In genomic region chr2:70190413-70191243, GRCh38 we compare ENCODE assay signal across 8 cellular contexts. TPM values are rescaled to one million over a fixed set of nuclear protein-coding genes. Genes with fewer than 3 reads are reported as not detected.
DNase-seq lines count a peak whose midpoint lies in the region; ATAC-seq, FAIRE-seq and TF ChIP-seq lines count a peak whose summit lies in the region.

C2orf42 (minus strand) TSS chr2:70191019; CDS start chr2:70181985, 9,034 bp downstream.

- H3K27ac Mint-ChIP-seq in activated T-cell treated with anti-CD3 and anti-CD28 coated beads, Interleukin-2, amount 50 U/mL, for 72 hours, result peak within 1 kb of the TSS; percentile 100

- peaks cover 27% of the 10 kb centered on the region for H3K4me1 Mint-ChIP-seq in activated T-cell treated with anti-CD3 and anti-CD28 coated beads, Interleukin-2, amount 50 U/mL, for 72 hours (ENCODE audit: low read depth)

- H3K27me3 Mint-ChIP-seq in activated T-cell treated with anti-CD3 and anti-CD28 coated beads, Interleukin-2, amount 50 U/mL, for 72 hours (ENCODE audit: low read depth), result no peaks in the 10 kb centered on the region

- no peaks in the 10 kb centered on the region for H3K27me3 ChIP-seq in DND-41 (ENCODE audit: insufficient read depth, low read length, poor library complexity)
- no peaks in the 10 kb centered on the region for H3K27me3 ChIP-seq in esophagus muscularis mucosa

- peak within 1 kb of the TSS; percentile 37 to 66 for H3K4me3 ChIP-seq in DND-41 (ENCODE audit: low read depth in 1 of 2, low read length in 2 of 2)
- H3K4me3 ChIP-seq in esophagus muscularis mucosa, result peak within 1 kb of the TSS; percentile 70 to 80 (median 76)

- 1% methylated on average over 14 of the region's 61 CpGs for WGBS in esophagus muscularis mucosa

- peak; percentile 74 for FAIRE-seq in RCC 7860 (lab: Jason Lieb, UNC)

- peaks cover 24% of the 10 kb centered on the region for H3K4me1 ChIP-seq in DND-41 (ENCODE audit: insufficient read depth, low read length)
- peaks cover 8 to 16% (median 12%) of the 10 kb centered on the region in 4 donors for H3K4me1 ChIP-seq in esophagus muscularis mucosa

- H2AFZ ChIP-seq in DND-41 (ENCODE audit: low read depth, low read length), result peak within 1 kb of the TSS; percentile 81

- no peaks in the 10 kb centered on the region for H3K9me3 Mint-ChIP-seq in activated T-cell treated with anti-CD3 and anti-CD28 coated beads, Interleukin-2, amount 50 U/mL, for 72 hours

- peaks cover 3 to 7% of the 10 kb centered on the region in 2 donors for H3K36me3 Mint-ChIP-seq in activated T-cell treated with anti-CD3 and anti-CD28 coated beads, Interleukin-2, amount 50 U/mL, for 72 hours (ENCODE audit: insufficient read depth in 2 of 2)

- H3K79me2 ChIP-seq in DND-41 (ENCODE audit: insufficient read depth, low read length), result peaks cover 26% of the 10 kb centered on the region

- TF ChIP-seq EP300 in esophagus muscularis mucosa (IDR thresholded peaks at IDR 0.05), result no peak

- peak within 1 kb of the TSS; percentile 63 for H3K9ac ChIP-seq in DND-41 (ENCODE audit: low read depth, low read length)

- H3K36me3 ChIP-seq in DND-41 (ENCODE audit: insufficient read depth, low read length) (no peaks in the 10 kb centered on the region), KOPT-K1 (ENCODE audit: insufficient read depth, low read length) (no peaks in the 10 kb centered on the region), esophagus muscularis mucosa (no peaks in the 10 kb centered on the region)

- peak; percentile 97 for TF ChIP-seq POLR2A in esophagus muscularis mucosa (IDR thresholded peaks at IDR 0.05; ENCODE audit: low read depth)

- ATAC-seq in DND-41 (ENCODE audit: insufficient read depth, low read depth) (peak; percentile 90), GM21786 (IDR thresholded peaks at IDR 0.05; ENCODE audit: unreplicated experiment) (peak; percentile 83)
- peak; percentile 88 to 90 for ATAC-seq in activated T-cell treated with anti-CD3 and anti-CD28 coated beads, Interleukin-2, amount 50 U/mL, for 72 hours (replicated peaks in 1 of 2)

- intact Hi-C loops in esophagus muscularis mucosa (cut with DNase I), result loop anchor here (5.0 kb wide), 2 partner anchors 57 to 112 kb away; partner anchors contain the start of genes FAM136A and TIA1

- H3K9me3 ChIP-seq in DND-41 (ENCODE audit: insufficient read depth, low read length, severe bottlenecking) (no peaks in the 10 kb centered on the region), KOPT-K1 (ENCODE audit: insufficient read depth, low read length, poor library complexity, severe bottlenecking) (no peaks in the 10 kb centered on the region), esophagus muscularis mucosa (no peaks in the 10 kb centered on the region)

- no peaks in the 10 kb centered on the region for H4K20me1 ChIP-seq in DND-41 (ENCODE audit: insufficient read depth, low read length)

- H3K4me2 ChIP-seq in DND-41 (ENCODE audit: insufficient read depth, low read length), result peak within 1 kb of the TSS; percentile 66

- peak within 1 kb of the TSS; percentile 90 to 100 for H3K4me3 Mint-ChIP-seq in activated T-cell treated with anti-CD3 and anti-CD28 coated beads, Interleukin-2, amount 50 U/mL, for 72 hours

- TF ChIP-seq CTCF in DND-41 (IDR thresholded peaks at IDR 0.05; ENCODE audit: borderline replicate concordance, extremely low read depth, low read length, poor library complexity, severe bottlenecking), result peak; percentile 55
- peak in 2 of 3 experiments; percentile 14 to 25 for TF ChIP-seq CTCF in esophagus muscularis mucosa (IDR thresholded peaks at IDR 0.05)

- peak; percentile 97 for DNase-seq in DND-41
- DNase-seq in RCC 7860 (ENCODE audit: low spot score), result peak; percentile 96
- peak; percentile 97 to 98 for DNase-seq in activated T-cell treated with anti-CD3 and anti-CD28 coated beads, Interleukin-2, amount 50 U/mL, for 72 hours
- DNase-seq in esophagus muscularis mucosa (ENCODE audit: extremely low spot score), result peak; percentile 99
- DNase-seq in myocyte (ENCODE audit: low read depth), result peak; percentile 98
- DNase-seq in stimulated activated CD8-positive, alpha-beta memory T cell treated with anti-CD3 and anti-CD28 coated beads, Interleukin-7, amount 100 ng/mL, for 48 hours (ENCODE audit: extremely low read depth in 1 of 2, low read depth in 1 of 2), result peak; percentile 93 to 96

- H3K27ac ChIP-seq in DND-41 (ENCODE audit: low read length), result peak within 1 kb of the TSS; percentile 83
- peak within 1 kb of the TSS; percentile 82 for H3K27ac ChIP-seq in KOPT-K1 (ENCODE audit: low read depth, low read length, poor library complexity, severe bottlenecking)
- peak within 1 kb of the TSS; percentile 95 to 98 (median 98) for H3K27ac ChIP-seq in esophagus muscularis mucosa (replicated peaks in 1 of 4)

RNA-seq across cellular contexts. Expression of gene C2orf42, which starts in this region (rescaled TPM):
- 10 to 100 TPM; 28.0 to 29.3 TPM for total RNA-seq in activated T-cell treated with anti-CD3 and anti-CD28 coated beads, Interleukin-2, amount 50 U/mL, for 72 hours
- total RNA-seq in esophagus muscularis mucosa (10 to 100 TPM; 15.4 to 20.9 (median 17.9) TPM), myocyte (13.2 and 23.6 TPM in 2 replicates)
- 15.6 TPM for polyA plus RNA-seq in myocyte (2012)

Comparison
In these comparisons a context has a peak if more than half of its experiments do, and no peak if none do; other contexts are left out.
1. Peak in every context shown above with its lines: DNase-seq, ATAC-seq, H3K4me3 ChIP-seq and H3K27ac ChIP-seq.